Comparison of ENCODE assay signal across 24 cellular contexts in genomic region chr5:92841604-92842155, GRCh38.
"Had no signal": no experiment of that assay in that cellular context is flagged by ENCODE, and none has a peak within 500 bp of the region (broad histone marks: within the 10 kb centered on the region; RNA-seq: fewer than 3 reads in every experiment).

No MANE protein-coding gene starts in this region.

- H3K4me1 Mint-ChIP-seq: activated naive CD4-positive, alpha-beta T cell treated with anti-CD3 and anti-CD28 coated beads, Interleukin-2, amount 10 ng/mL, durations not matched to agents 7 days and 5 days; activated naive CD8-positive, alpha-beta T cell treated with anti-CD3 and anti-CD28 coated beads, Interleukin-2, amount 50 U/mL, for 24 hours; immature natural killer cell; stimulated activated naive CD8-positive, alpha-beta T cell treated with anti-CD3 and anti-CD28 coated beads, Interleukin-15, amount 100 ng/mL, for 72 hours had no signal

- ATAC-seq: activated CD4-positive, CD25-positive, alpha-beta regulatory T cell treated with anti-CD3 and anti-CD28 coated beads, Interleukin-2, amount 50 U/mL, for 24 hours; activated naive CD8-positive, alpha-beta T cell treated with anti-CD3 and anti-CD28 coated beads, Interleukin-2, amount 50 U/mL, for 24 hours; gastrocnemius medialis; heart left ventricle; left lobe of liver; natural killer cell treated with Interleukin-12 subunit alpha and Interleukin-12 subunit beta and Interleukin-15 and Interleukin-18, amount 100 ng/mL, for 72 hours; stimulated activated naive CD8-positive, alpha-beta T cell treated with anti-CD3 and anti-CD28 coated beads, Interleukin-15, amount 100 ng/mL, for 72 hours had no signal

- H3K4me3 ChIP-seq: gastrocnemius medialis, heart left ventricle, lung, suprapubic skin, transverse colon, vagina had no signal

- H3K27me3 Mint-ChIP-seq: activated naive CD4-positive, alpha-beta T cell treated with anti-CD3 and anti-CD28 coated beads, Interleukin-2, amount 10 ng/mL, durations not matched to agents 7 days and 5 days; activated naive CD8-positive, alpha-beta T cell treated with anti-CD3 and anti-CD28 coated beads, Interleukin-2, amount 50 U/mL, for 24 hours; natural killer cell treated with Interleukin-12 subunit alpha and Interleukin-12 subunit beta and Interleukin-15 and Interleukin-18, amount 100 ng/mL, for 72 hours; stimulated activated naive CD8-positive, alpha-beta T cell treated with anti-CD3 and anti-CD28 coated beads, Interleukin-15, amount 100 ng/mL, for 72 hours had no signal

- H3K36me3 Mint-ChIP-seq: activated naive CD4-positive, alpha-beta T cell treated with anti-CD3 and anti-CD28 coated beads, Interleukin-2, amount 10 ng/mL, durations not matched to agents 7 days and 5 days; immature natural killer cell had no signal

- DNase-seq: activated CD4-positive, alpha-beta T cell treated with anti-CD3 and anti-CD28 coated beads, Interleukin-2, amount 50 U/mL, for 1 hour; activated CD8-positive, alpha-beta memory T cell treated with anti-CD3 and anti-CD28 coated beads, Interleukin-2, amount 50 U/mL, for 4 hours; activated effector memory CD4-positive, alpha-beta T cell treated with Interleukin-2 at 50 U/mL for 16 hours; activated naive CD4-positive, alpha-beta T cell treated with anti-CD3 and anti-CD28 coated beads, Interleukin-2, amount 10 ng/mL, durations not matched to agents 7 days and 5 days; activated naive CD8-positive, alpha-beta T cell treated with anti-CD3 and anti-CD28 coated beads, Interleukin-2, amount 50 U/mL, for 24 hours; activated T-cell treated with anti-CD3 and anti-CD28 coated beads, Interleukin-2, amount 50 U/mL, for 48 hours; anterior cingulate cortex; cortex of kidney; gastrocnemius medialis; heart left ventricle; immature natural killer cell; nucleus accumbens; posterior cingulate gyrus; retina; stimulated activated CD4-positive, alpha-beta T cell treated with anti-CD3 and anti-CD28 coated beads, Interleukin-12 subunit alpha, Interleukin-12 subunit beta, amount 100 ng/mL, for 4 hours; stimulated activated naive CD8-positive, alpha-beta T cell treated with anti-CD3 and anti-CD28 coated beads, Interleukin-15, amount 100 ng/mL, for 72 hours; transverse colon had no signal

- H3K4me3 Mint-ChIP-seq: activated naive CD4-positive, alpha-beta T cell treated with anti-CD3 and anti-CD28 coated beads, Interleukin-2, amount 10 ng/mL, durations not matched to agents 7 days and 5 days; activated naive CD8-positive, alpha-beta T cell treated with anti-CD3 and anti-CD28 coated beads, Interleukin-2, amount 50 U/mL, for 24 hours; immature natural killer cell; natural killer cell treated with Interleukin-12 subunit alpha and Interleukin-12 subunit beta and Interleukin-15 and Interleukin-18, amount 100 ng/mL, for 72 hours; stimulated activated naive CD8-positive, alpha-beta T cell treated with anti-CD3 and anti-CD28 coated beads, Interleukin-15, amount 100 ng/mL, for 72 hours; T-helper 1 cell treated with Interleukin-12 subunit alpha and Interleukin-12 subunit beta and Interleukin-4 antibody, amounts not matched to agents 30 μg/mL and 1 μg/mL, for 36 hours had no signal

- H3K9me3 ChIP-seq: gastrocnemius medialis, heart left ventricle, suprapubic skin, transverse colon, vagina had no signal

- H3K9me3 Mint-ChIP-seq: activated naive CD4-positive, alpha-beta T cell treated with anti-CD3 and anti-CD28 coated beads, Interleukin-2, amount 10 ng/mL, durations not matched to agents 7 days and 5 days; activated naive CD8-positive, alpha-beta T cell treated with anti-CD3 and anti-CD28 coated beads, Interleukin-2, amount 50 U/mL, for 24 hours; T-helper 1 cell treated with Interleukin-12 subunit alpha and Interleukin-12 subunit beta and Interleukin-4 antibody, amounts not matched to agents 30 μg/mL and 1 μg/mL, for 36 hours had no signal

- H3K27me3 ChIP-seq: gastrocnemius medialis, heart left ventricle, suprapubic skin, transverse colon, vagina had no signal

- H3K27ac ChIP-seq: gastrocnemius medialis, heart left ventricle, suprapubic skin, transverse colon, vagina had no signal

- H3K4me1 ChIP-seq: gastrocnemius medialis, heart left ventricle, suprapubic skin, transverse colon, vagina had no signal

- H3K36me3 ChIP-seq: gastrocnemius medialis, heart left ventricle, suprapubic skin, transverse colon, vagina had no signal

- H3K27ac Mint-ChIP-seq: activated naive CD4-positive, alpha-beta T cell treated with anti-CD3 and anti-CD28 coated beads, Interleukin-2, amount 10 ng/mL, durations not matched to agents 7 days and 5 days; activated naive CD8-positive, alpha-beta T cell treated with anti-CD3 and anti-CD28 coated beads, Interleukin-2, amount 50 U/mL, for 24 hours; immature natural killer cell; natural killer cell treated with Interleukin-12 subunit alpha and Interleukin-12 subunit beta and Interleukin-15 and Interleukin-18, amount 100 ng/mL, for 72 hours; stimulated activated naive CD8-positive, alpha-beta T cell treated with anti-CD3 and anti-CD28 coated beads, Interleukin-15, amount 100 ng/mL, for 72 hours; T-helper 1 cell treated with Interleukin-12 subunit alpha and Interleukin-12 subunit beta and Interleukin-4 antibody, amounts not matched to agents 30 μg/mL and 1 μg/mL, for 36 hours had no signal
